ENCODE assay signal across 10 cellular contexts in the genomic region with DNA sequence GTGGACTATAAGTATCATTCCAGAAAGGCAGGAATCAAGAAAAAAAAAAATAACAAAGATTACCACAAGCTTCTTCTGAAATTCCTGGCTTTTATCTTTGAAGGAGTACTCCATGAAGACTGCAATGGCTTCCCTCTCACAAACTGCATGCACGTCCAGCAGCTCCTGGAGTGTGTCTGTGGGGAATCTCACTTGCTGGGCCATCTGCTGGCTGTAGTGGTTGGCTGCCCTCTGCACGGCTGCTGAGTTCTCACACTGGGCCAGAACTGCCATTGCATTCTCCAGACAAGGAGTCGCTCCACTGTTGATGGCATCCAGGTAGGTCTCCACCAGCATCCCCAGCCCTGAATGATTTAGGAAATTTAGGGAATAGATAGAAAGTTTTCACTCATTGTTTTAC. TPM values are rescaled to one million over a fixed set of nuclear protein-coding genes. Genes with fewer than 3 reads are reported as not detected.
DNase-seq lines count a peak whose midpoint lies in the region; ATAC-seq, FAIRE-seq and TF ChIP-seq lines count a peak whose summit lies in the region.
"Had no signal": no experiment of that assay in that cellular context is flagged by ENCODE, and none has a peak within 500 bp of the region (broad histone marks: within the 10 kb centered on the region; RNA-seq: fewer than 3 reads in every experiment).

No MANE protein-coding gene starts in this region.

- no peak overlapping the region for H3K18ac ChIP-seq in IMR-90 (ENCODE audit: low read depth, low read length)

- H2BK15ac ChIP-seq in IMR-90 (ENCODE audit: low read depth, low read length): no peak overlapping the region

- FAIRE-seq in HepG2 (lab: Jason Lieb, UNC) (no peak), GM12892 (lab: Jason Lieb, UNC) (no peak)

- H3K4me3 ChIP-seq in IMR-90 (ENCODE audit: insufficient read depth, low read depth, low read length) (no peak overlapping the region), dorsolateral prefrontal cortex (no peak overlapping the region), HepG2 (replicated peaks in 1 of 3; ENCODE audit: insufficient read depth in 1 of 3, low read depth in 2 of 3, low read length in 3 of 3) (no peak overlapping the region)

- H2AK5ac ChIP-seq in IMR-90 (ENCODE audit: low read depth, low read length): no peak overlapping the region

- H3K9me3 ChIP-seq in IMR-90 (ENCODE audit: control insufficient read depth, insufficient read depth, low read length): no peaks in the 10 kb centered on the region
- H3K9me3 ChIP-seq in HepG2 (ENCODE audit: low read length): no peaks in the 10 kb centered on the region

- no peak overlapping the region for H2BK20ac ChIP-seq in IMR-90 (ENCODE audit: low read depth, low read length)

- no peak overlapping the region for H4K5ac ChIP-seq in IMR-90 (ENCODE audit: low read depth, low read length)

- WGBS in IMR-90 (ENCODE audit: extremely low coverage in 2 of 2, insufficient read length in 1 of 2), 2 experiments: no CpG with 5 or more reads among the region's 3 CpGs
- WGBS in HepG2 (ENCODE audit: low lambda C conversion rate): 17% methylated on average over 3 of the region's 3 CpGs

- no peaks in the 10 kb centered on the region for H4K20me1 ChIP-seq in IMR-90 (ENCODE audit: insufficient read depth, low read length)
- no peaks in the 10 kb centered on the region for H4K20me1 ChIP-seq in HepG2 (ENCODE audit: insufficient read depth, low read length)

- peak overlapping the region; percentile 70 for H2AFZ ChIP-seq in IMR-90 (replicated peaks; ENCODE audit: low read length, poor library complexity)
- no peak overlapping the region for H2AFZ ChIP-seq in HepG2 (ENCODE audit: low read length)

- no peak overlapping the region for H3K56ac ChIP-seq in IMR-90 (ENCODE audit: extremely low read depth, insufficient read depth, low read length)

- H3K23ac ChIP-seq in IMR-90 (ENCODE audit: low read depth, low read length): no peak overlapping the region

- H3K4me1 ChIP-seq in IMR-90 (ENCODE audit: control insufficient read depth, insufficient read depth, low read length) (no peaks in the 10 kb centered on the region), HepG2 (ENCODE audit: insufficient read depth, low read length) (no peaks in the 10 kb centered on the region)

- no peak for TF ChIP-seq EP300 in HepG2 (IDR thresholded peaks at IDR 0.05; ENCODE audit: low read depth in 2 of 2, low read length in 2 of 2)
- no peak for TF ChIP-seq EP300 in HepG2 (CRISPR knock-in tag; IDR thresholded peaks at IDR 0.05; ENCODE audit: borderline replicate concordance)

- BruUV-seq in IMR-90 (replicated peaks; lab: Mats Ljungman, UMichigan) (no TSS peak), HepG2 (replicated peaks; lab: Mats Ljungman, UMichigan) (no TSS peak)

- in situ Hi-C loops in ACHN (cut with HindIII; ENCODE audit: low pct_ligation_motif_present, low pct_unique_long_range_greater_than_20kb, low sequenced_read_pairs) (no loop called here), IMR-90 (cut with MboI; ENCODE audit: low sequenced_read_pairs) (no loop called here), HepG2 (cut with HindIII; ENCODE audit: extremely low pct_ligation_motif_present, low pct_unique_long_range_greater_than_20kb) (no loop called here), KBM-7 (cut with MboI; ENCODE audit: low pct_unique_long_range_greater_than_20kb, low sequenced_read_pairs) (no loop called here)

- intact Hi-C loops in IMR-90 (cut with micrococcal nuclease) (loop anchor here (1.0 kb wide), 2 partner anchors 63 to 151 kb away; no protein-coding TSS in a partner anchor), dorsolateral prefrontal cortex (cut with DNase I) (no loop called here), HepG2 (cut with micrococcal nuclease; ENCODE audit: unreplicated experiment) (loop anchor here (1.0 kb wide), 1 partner anchor 151 kb away; no protein-coding TSS in a partner anchor)

- H3K4ac ChIP-seq in IMR-90 (ENCODE audit: low read depth, low read length): no peak overlapping the region

- no peaks in the 10 kb centered on the region for H3K79me1 ChIP-seq in IMR-90 (ENCODE audit: low read depth in 1 of 2, low read length in 2 of 2)

- H2BK120ac ChIP-seq in IMR-90 (ENCODE audit: low read depth, low read length): no peak overlapping the region

- H3K79me2 ChIP-seq in HepG2 (ENCODE audit: insufficient read depth, low read length): no peaks in the 10 kb centered on the region

- H3K36me3 ChIP-seq in IMR-90 (ENCODE audit: control insufficient read depth, insufficient read depth, low read length) (no peaks in the 10 kb centered on the region), HepG2 (replicated peaks in 1 of 2; ENCODE audit: control insufficient read depth in 1 of 2, insufficient read depth in 2 of 2, low read length in 2 of 2) (no peaks in the 10 kb centered on the region)

- H3K9me1 ChIP-seq in IMR-90 (ENCODE audit: insufficient read depth, low read length): no peaks in the 10 kb centered on the region

- H4K8ac ChIP-seq in IMR-90 (ENCODE audit: low read depth in 2 of 2, low read length in 2 of 2): no peak overlapping the region

- POLR2A ChIA-PET in IMR-90 (lab: Charles Lee; ENCODE audit: unreplicated experiment) (no interaction called here), HepG2 (lab: Yijun Ruan, JAX) (no interaction called here)

- H2AK9ac ChIP-seq in IMR-90 (replicated peaks; ENCODE audit: low read depth, low read length, poor library complexity): peak overlapping the region; percentile 50

- ATAC-seq in IMR-90 (ENCODE audit: low read depth) (peak; percentile 88), HepG2 (peak; percentile 99), HG03025 (IDR thresholded peaks at IDR 0.05; ENCODE audit: low FRiP score, unreplicated experiment) (no peak)

- H3K27me3 ChIP-seq in IMR-90 (ENCODE audit: control insufficient read depth, insufficient read depth, low read length) (no peaks in the 10 kb centered on the region), dorsolateral prefrontal cortex (no peaks in the 10 kb centered on the region), HepG2 (ENCODE audit: control insufficient read depth in 1 of 2, insufficient read depth in 2 of 2, low read length in 2 of 2) (no peaks in the 10 kb centered on the region)

- CTCF ChIA-PET in IMR-90 (lab: Yijun Ruan, JAX): interaction anchor here (1.9 kb wide), 1 partner anchor 64 kb away, joined by 9 read pairs; no protein-coding TSS in a partner anchor
- CTCF ChIA-PET in HepG2 (lab: Yijun Ruan, JAX; ENCODE audit: low intra/inter-chr PET ratio, low total read pairs): interaction anchor here (0.7 to 2.2 kb wide), 2 partner anchors 63 to 150 kb away, joined by 4 to 7 read pairs; no protein-coding TSS in a partner anchor

- H4K91ac ChIP-seq in IMR-90 (ENCODE audit: insufficient read depth, low read depth, low read length): no peak overlapping the region

- H3K27ac ChIP-seq in IMR-90 (ENCODE audit: insufficient read depth, low read length) (no peak overlapping the region), dorsolateral prefrontal cortex (no peak overlapping the region), HepG2 (ENCODE audit: extremely low read length, insufficient read depth, low read length) (no peak overlapping the region)

- no peak overlapping the region for H2BK5ac ChIP-seq in IMR-90 (ENCODE audit: low read depth, low read length, poor library complexity, severe bottlenecking)

- DNase-seq in ACHN (peak; percentile 37), IMR-90 (peak; percentile 43), dorsolateral prefrontal cortex (peak in 4 of 10 donors; percentile 29 to 47 (median 44)), HepG2 (ENCODE audit: low spot score) (peak; percentile 36), GM12892 (ENCODE audit: insufficient read length) (no peak), KBM-7 (no peak), HuH-7.5 (ENCODE audit: low spot score) (no peak)
- DNase-seq: activated CD8-positive, alpha-beta memory T cell treated with anti-CD3 and anti-CD28 coated beads, Interleukin-2, amount 50 U/mL, for 4 hours; CD4-positive, alpha-beta memory T cell had no signal

- H3K9ac ChIP-seq in IMR-90 (ENCODE audit: low read depth, low read length) (no peak overlapping the region), HepG2 (ENCODE audit: insufficient read depth, low read depth, low read length) (no peak overlapping the region)

- H3K4me2 ChIP-seq in IMR-90 (ENCODE audit: low read depth, low read length) (no peak overlapping the region), HepG2 (ENCODE audit: low read depth, low read length) (no peak overlapping the region)

- H3K14ac ChIP-seq in IMR-90 (replicated peaks; ENCODE audit: low read depth, low read length): no peak overlapping the region

- TF ChIP-seq POLR2A in IMR-90 (IDR thresholded peaks at IDR 0.05; ENCODE audit: low read depth, low read length) (no peak), HepG2 (IDR thresholded peaks at IDR 0.05; ENCODE audit: insufficient read depth in 1 of 2, low read depth in 2 of 2, low read length in 2 of 2) (no peak), GM12892 (IDR thresholded peaks at IDR 0.05; ENCODE audit: low read depth, low read length) (no peak)

- TF ChIP-seq RAD21 in IMR-90 (IDR thresholded peaks at IDR 0.05; ENCODE audit: low read length) (peak; percentile 42), HepG2 (CRISPR knock-in tag; IDR thresholded peaks at IDR 0.05) (no peak)

- dilution Hi-C loops in IMR-90 (cut with HindIII; ENCODE audit: low sequenced_read_pairs, unreplicated experiment): no loop called here

- peak; percentile 41 for TF ChIP-seq CTCF in IMR-90 (conservative IDR thresholded peaks at IDR 0.05; ENCODE audit: low read depth, low read length)
- TF ChIP-seq CTCF in dorsolateral prefrontal cortex (IDR thresholded peaks at IDR 0.05 in 54 of 56, conservative IDR thresholded peaks at IDR 0.05 in 2 of 56; ENCODE audit: low read depth in 1 of 56, partially characterized antibody in 56 of 56): peak in 30 of 56 donors; percentile 10 to 60 (median 29)
- TF ChIP-seq CTCF in HepG2 (CRISPR knock-in tag; IDR thresholded peaks at IDR 0.05): peak; percentile 69

RNA-seq across cellular contexts. Expression of a gene that starts 23.3 kb away (rescaled TPM):
- total RNA-seq in IMR-90 (2012; rRNA removed) (12.8 and 17.7 TPM in 2 replicates), dorsolateral prefrontal cortex (10 to 100 TPM in 30 of 120 experiments, 1 to 10 TPM in 90; 1.6 to 45.2 (median 6.8) TPM), HepG2 (2016; rRNA removed; fragmentation: Illumina TruSeq; extraction: Trizol) (5.1 and 6.6 TPM in 2 replicates)
- polyA plus RNA-seq in IMR-90 (2012; rRNA removed) (6.7 and 8.2 TPM in 2 replicates), HepG2 (2011; rRNA removed) (6.2 and 7.3 TPM in 2 replicates)
- polyA plus RNA-seq in IMR-90 (2012; cell fraction: cytosol; rRNA removed): 4.1 and 4.5 TPM in 2 replicates
- 2.2 and 10.3 TPM in 2 replicates for polyA plus RNA-seq in IMR-90 (2012; cell fraction: nucleus; rRNA removed; ENCODE audit: low replicate concordance)
- 0.51 and 0.53 TPM in 2 replicates for total RNA-seq in HepG2 (2016; cell fraction: cytosol; rRNA removed; fragmentation: Illumina TruSeq; extraction: Trizol; ENCODE audit: low read depth)
- 4.8 and 7.1 TPM in 2 replicates for total RNA-seq in HepG2 (2016; cell fraction: insoluble cytoplasmic fraction; rRNA removed; fragmentation: Illumina TruSeq; extraction: Trizol)
- 0.86 and 1.2 TPM in 2 replicates for total RNA-seq in HepG2 (2016; cell fraction: membrane; rRNA removed; fragmentation: Illumina TruSeq; extraction: Trizol)
- 3.4 and 3.8 TPM in 2 replicates for total RNA-seq in HepG2 (2016; cell fraction: nucleus; rRNA removed; fragmentation: Illumina TruSeq; extraction: Trizol)
- polyA plus RNA-seq in HepG2 (2011; cell fraction: cytosol; rRNA removed): 5.1 and 8.2 TPM in 2 replicates
- polyA plus RNA-seq in HepG2 (2011; cell fraction: nucleus; rRNA removed): 3.9 and 5.4 TPM in 2 replicates
- polyA plus RNA-seq in HepG2 (2012): 11.6 and 25.8 TPM in 2 replicates
- 0.31 and 0.38 TPM in 2 replicates for polyA plus RNA-seq in HepG2 (2016; cell fraction: cytosol; fragmentation: Illumina TruSeq; extraction: Trizol; ENCODE audit: low read depth)
- 4.5 and 5.3 TPM in 2 replicates for polyA plus RNA-seq in HepG2 (2016; cell fraction: insoluble cytoplasmic fraction; fragmentation: Illumina TruSeq; extraction: Trizol; ENCODE audit: low read depth)
- polyA plus RNA-seq in HepG2 (2016; cell fraction: membrane; fragmentation: Illumina TruSeq; extraction: Trizol; ENCODE audit: low read depth): 0.63 and 1.6 TPM in 2 replicates
- 3.5 and 3.7 TPM in 2 replicates for polyA plus RNA-seq in HepG2 (2016; cell fraction: nucleus; fragmentation: Illumina TruSeq; extraction: Trizol; ENCODE audit: insufficient read depth, low read depth)
- 4.0 and 4.2 TPM in 2 replicates for polyA minus RNA-seq in HepG2 (2011; rRNA and poly(A)+ RNA removed; ENCODE audit: low replicate concordance)
- polyA minus RNA-seq in HepG2 (2011; cell fraction: cytosol; rRNA and poly(A)+ RNA removed): 3.3 and 6.6 TPM in 2 replicates
- polyA minus RNA-seq in HepG2 (2011; cell fraction: nucleus; rRNA and poly(A)+ RNA removed): 9.0 and 14.0 TPM in 2 replicates
- 19.8 TPM for polyA plus RNA-seq in GM12892 (2012; ENCODE audit: missing spikeins)

RNA-seq across cellular contexts. Expression of a gene that starts 26.6 kb away (rescaled TPM):
- total RNA-seq in IMR-90 (2012; rRNA removed): not detected in 2 replicates
- polyA plus RNA-seq in IMR-90 (2012; rRNA removed): not detected in 2 replicates
- not detected in 2 replicates for polyA plus RNA-seq in IMR-90 (2012; cell fraction: cytosol; rRNA removed)
- polyA plus RNA-seq in IMR-90 (2012; cell fraction: nucleus; rRNA removed; ENCODE audit: low replicate concordance): not detected in 2 replicates
- under 1 TPM in 4 of 120 experiments, not detected in 116; 0.18 to 0.40 (median 0.36) TPM for total RNA-seq in dorsolateral prefrontal cortex
- total RNA-seq in HepG2 (2016; rRNA removed; fragmentation: Illumina TruSeq; extraction: Trizol): not detected in 2 replicates
- not detected in 2 replicates for total RNA-seq in HepG2 (2016; cell fraction: cytosol; rRNA removed; fragmentation: Illumina TruSeq; extraction: Trizol; ENCODE audit: low read depth)
- not detected in 2 replicates for total RNA-seq in HepG2 (2016; cell fraction: insoluble cytoplasmic fraction; rRNA removed; fragmentation: Illumina TruSeq; extraction: Trizol)
- total RNA-seq in HepG2 (2016; cell fraction: membrane; rRNA removed; fragmentation: Illumina TruSeq; extraction: Trizol): not detected in 2 replicates
- not detected in 2 replicates for total RNA-seq in HepG2 (2016; cell fraction: nucleus; rRNA removed; fragmentation: Illumina TruSeq; extraction: Trizol)
- polyA plus RNA-seq in HepG2 (2011; rRNA removed): not detected in 2 replicates
- polyA plus RNA-seq in HepG2 (2011; cell fraction: cytosol; rRNA removed): not detected in 2 replicates
- polyA plus RNA-seq in HepG2 (2011; cell fraction: nucleus; rRNA removed): not detected in 2 replicates
- not detected in 2 replicates for polyA plus RNA-seq in HepG2 (2012)
- polyA plus RNA-seq in HepG2 (2016; cell fraction: cytosol; fragmentation: Illumina TruSeq; extraction: Trizol; ENCODE audit: low read depth): not detected in 2 replicates
- not detected in 2 replicates for polyA plus RNA-seq in HepG2 (2016; cell fraction: insoluble cytoplasmic fraction; fragmentation: Illumina TruSeq; extraction: Trizol; ENCODE audit: low read depth)
- not detected in 2 replicates for polyA plus RNA-seq in HepG2 (2016; cell fraction: membrane; fragmentation: Illumina TruSeq; extraction: Trizol; ENCODE audit: low read depth)
- not detected in 2 replicates for polyA plus RNA-seq in HepG2 (2016; cell fraction: nucleus; fragmentation: Illumina TruSeq; extraction: Trizol; ENCODE audit: insufficient read depth, low read depth)
- not detected in 2 replicates for polyA minus RNA-seq in HepG2 (2011; rRNA and poly(A)+ RNA removed; ENCODE audit: low replicate concordance)
- polyA minus RNA-seq in HepG2 (2011; cell fraction: cytosol; rRNA and poly(A)+ RNA removed): not detected in 2 replicates
- polyA minus RNA-seq in HepG2 (2011; cell fraction: nucleus; rRNA and poly(A)+ RNA removed): not detected in 2 replicates
- polyA plus RNA-seq in GM12892 (2012; ENCODE audit: missing spikeins): not detected
- polyA plus RNA-seq: CD4-positive, alpha-beta memory T cell had no signal

RNA-seq across cellular contexts. Expression of a gene that starts 49.5 kb away (rescaled TPM):
- total RNA-seq in IMR-90 (2012; rRNA removed) (not detected in 2 replicates), dorsolateral prefrontal cortex (10 to 100 TPM in 8 of 120 experiments, 1 to 10 TPM in 112; 1.4 to 26.8 (median 5.0) TPM), HepG2 (2016; rRNA removed; fragmentation: Illumina TruSeq; extraction: Trizol) (not detected in 2 replicates)
- polyA plus RNA-seq in IMR-90 (2012; rRNA removed) (not detected in 2 replicates), HepG2 (2011; rRNA removed) (not detected in 2 replicates)
- not detected in 2 replicates for polyA plus RNA-seq in IMR-90 (2012; cell fraction: cytosol; rRNA removed)
- not detected in 2 replicates for polyA plus RNA-seq in IMR-90 (2012; cell fraction: nucleus; rRNA removed; ENCODE audit: low replicate concordance)
- total RNA-seq in HepG2 (2016; cell fraction: cytosol; rRNA removed; fragmentation: Illumina TruSeq; extraction: Trizol; ENCODE audit: low read depth): not detected in 2 replicates
- total RNA-seq in HepG2 (2016; cell fraction: insoluble cytoplasmic fraction; rRNA removed; fragmentation: Illumina TruSeq; extraction: Trizol): not detected in 2 replicates
- not detected in 2 replicates for total RNA-seq in HepG2 (2016; cell fraction: membrane; rRNA removed; fragmentation: Illumina TruSeq; extraction: Trizol)
- total RNA-seq in HepG2 (2016; cell fraction: nucleus; rRNA removed; fragmentation: Illumina TruSeq; extraction: Trizol): not detected in 2 replicates
- not detected in 2 replicates for polyA plus RNA-seq in HepG2 (2011; cell fraction: cytosol; rRNA removed)
- polyA plus RNA-seq in HepG2 (2011; cell fraction: nucleus; rRNA removed): not detected in 2 replicates
- not detected in 2 replicates for polyA plus RNA-seq in HepG2 (2012)
- polyA plus RNA-seq in HepG2 (2016; cell fraction: cytosol; fragmentation: Illumina TruSeq; extraction: Trizol; ENCODE audit: low read depth): 0.02 TPM in 1 of 2 replicates, not detected in the other
- not detected in 2 replicates for polyA plus RNA-seq in HepG2 (2016; cell fraction: insoluble cytoplasmic fraction; fragmentation: Illumina TruSeq; extraction: Trizol; ENCODE audit: low read depth)
- polyA plus RNA-seq in HepG2 (2016; cell fraction: membrane; fragmentation: Illumina TruSeq; extraction: Trizol; ENCODE audit: low read depth): not detected in 2 replicates
- not detected in 2 replicates for polyA plus RNA-seq in HepG2 (2016; cell fraction: nucleus; fragmentation: Illumina TruSeq; extraction: Trizol; ENCODE audit: insufficient read depth, low read depth)
- 0.33 TPM in 1 of 2 replicates, not detected in the other for polyA minus RNA-seq in HepG2 (2011; rRNA and poly(A)+ RNA removed; ENCODE audit: low replicate concordance)
- not detected in 2 replicates for polyA minus RNA-seq in HepG2 (2011; cell fraction: cytosol; rRNA and poly(A)+ RNA removed)
- polyA minus RNA-seq in HepG2 (2011; cell fraction: nucleus; rRNA and poly(A)+ RNA removed): not detected in 2 replicates
- 6.7 TPM for polyA plus RNA-seq in GM12892 (2012; ENCODE audit: missing spikeins)

Comparison
In these comparisons a context has a peak if more than half of its experiments do, and no peak if none do; other contexts are left out.
1. DNase-seq: peak in ACHN (single experiment), IMR-90 (single experiment) and HepG2 (single experiment); none in GM12892 (single experiment), KBM-7 (single experiment) and HuH-7.5 (single experiment).
2. intact Hi-C loops: an anchor here in IMR-90 (1.0 kb wide) and HepG2 (1.0 kb wide); none called in dorsolateral prefrontal cortex.
3. Peak in every context shown above with its lines, with median percentiles within 50 percentile points of each other: CTCF ChIP-seq.